In the genomic region with DNA sequence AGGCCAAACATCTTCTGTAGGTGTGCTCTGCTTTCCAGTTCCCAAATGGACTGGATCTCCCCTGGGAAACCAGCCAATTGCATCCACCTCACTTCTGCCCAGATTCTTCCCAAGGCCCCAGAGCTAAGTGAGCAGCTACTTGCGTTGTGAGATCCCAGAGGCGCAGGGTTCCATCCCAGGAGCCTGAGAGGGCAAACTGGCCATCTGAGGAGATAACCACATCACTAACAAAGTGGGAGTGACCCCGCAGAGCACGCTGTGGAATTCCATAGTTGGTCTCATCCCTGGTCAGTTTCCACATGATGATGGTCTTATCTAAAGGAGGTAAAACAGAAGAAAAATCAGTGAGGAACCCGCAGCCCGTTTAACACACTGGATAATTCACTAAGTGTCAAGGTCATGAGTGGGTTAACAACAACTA, we compare ENCODE assay signal across 1 cellular context.
TF ChIP-seq lines count a peak whose summit lies in the region.

No MANE protein-coding gene starts in this region.

TF ChIP-seq in H1, 55 proteins besides CTCF, POLR2A, EP300 and RAD21:
- TF ChIP-seq SRF (IDR thresholded peaks at IDR 0.05; ENCODE audit: low read depth, low read length) = no peak
- no peak for TF ChIP-seq SAP30 (IDR thresholded peaks at IDR 0.05; ENCODE audit: insufficient read depth, insufficient replicate concordance, low read length)
